Comparison of ENCODE assay signal across 8 cellular contexts in the genomic region with DNA sequence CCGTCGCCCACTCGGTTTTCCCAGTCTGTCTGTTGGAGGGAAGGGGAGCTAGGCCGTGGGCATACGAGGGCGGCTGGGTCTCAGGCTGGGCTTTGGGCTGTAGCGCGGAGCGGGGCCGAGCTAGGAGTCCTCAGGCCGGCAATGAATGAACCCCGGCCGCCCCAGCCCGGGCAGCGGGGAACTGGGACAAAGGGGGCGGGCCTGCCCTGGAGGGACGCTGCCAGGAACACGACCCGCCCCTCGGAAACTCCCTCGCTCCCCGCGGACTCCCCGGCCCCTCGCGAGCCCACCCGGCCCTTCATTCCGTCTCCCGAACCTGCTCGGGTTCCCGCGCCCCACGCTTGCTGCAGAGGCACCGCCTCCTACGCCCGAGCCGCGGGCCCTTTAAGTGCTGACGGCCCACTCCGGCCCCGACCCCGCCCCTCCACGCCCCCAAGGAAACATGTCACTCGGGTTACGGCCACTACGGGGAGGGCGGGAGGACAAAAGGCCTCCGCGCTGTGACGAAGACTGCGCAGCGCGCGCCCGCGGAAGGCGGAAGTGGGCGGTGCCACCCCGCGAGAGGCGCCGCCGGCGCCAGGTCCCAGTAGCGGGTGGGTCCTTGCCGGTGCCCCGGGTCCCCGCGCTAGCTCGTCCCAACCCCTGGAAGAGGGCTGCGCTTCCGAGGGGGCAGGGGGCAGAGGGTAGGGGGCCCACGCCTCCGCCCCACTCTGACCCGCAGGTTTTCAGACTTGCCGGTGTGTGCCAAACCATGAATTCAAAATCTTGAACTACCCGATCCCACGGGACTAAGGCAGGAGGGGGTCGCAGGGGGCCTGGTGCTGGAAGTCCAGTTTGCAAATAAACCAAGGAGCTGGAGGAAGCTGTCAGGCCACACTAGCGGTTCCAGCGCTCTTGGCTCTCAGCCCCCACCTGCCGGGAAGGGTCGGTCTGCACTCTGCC. TPM values are rescaled to one million over a fixed set of nuclear protein-coding genes. Genes with fewer than 3 reads are reported as not detected.
A peak's percentile ranks its signal among the peaks of the same experiment; 100 is the strongest.
DNase-seq lines count a peak whose midpoint lies in the region; ATAC-seq and TF ChIP-seq lines count a peak whose summit lies in the region.

Gene GALE (minus strand): TSS at position 359 of the 942 bp plus-strand sequence. CDS start 1,747 bp downstream, outside the sequence.

- H3K79me2 ChIP-seq in DND-41 (ENCODE audit: insufficient read depth, low read length) (peaks cover 9% of the 10 kb centered on the region), neural cell (replicated peaks; ENCODE audit: insufficient read depth, low read length) (no peaks in the 10 kb centered on the region)

- no peaks in the 10 kb centered on the region for H4K20me1 ChIP-seq in DND-41 (ENCODE audit: insufficient read depth, low read length)
- no peaks in the 10 kb centered on the region for H4K20me1 ChIP-seq in neural cell (ENCODE audit: insufficient read depth)

- peaks cover 28% of the 10 kb centered on the region for H3K36me3 ChIP-seq in DND-41 (ENCODE audit: insufficient read depth, low read length)
- H3K36me3 ChIP-seq in MG63 = peaks cover 18% of the 10 kb centered on the region
- peaks cover 4% of the 10 kb centered on the region for H3K36me3 ChIP-seq in neural cell (ENCODE audit: insufficient read depth, low read length)

- H3K9ac ChIP-seq in DND-41 (ENCODE audit: low read depth, low read length) (peak within 1 kb of the TSS; percentile 88), neural cell (ENCODE audit: low read length) (peak within 1 kb of the TSS; percentile 86)

- H3K27me3 ChIP-seq in DND-41 (ENCODE audit: insufficient read depth, low read length, poor library complexity) (no peaks in the 10 kb centered on the region), MG63 (no peaks in the 10 kb centered on the region), neural cell (ENCODE audit: insufficient read depth, low read depth, low read length) (no peaks in the 10 kb centered on the region)

- peak within 1 kb of the TSS; percentile 93 for H2AFZ ChIP-seq in DND-41 (ENCODE audit: low read depth, low read length)
- H2AFZ ChIP-seq in neural cell (ENCODE audit: low read depth, low read length) = peak within 1 kb of the TSS; percentile 80

- peak within 1 kb of the TSS; percentile 82 for H3K27ac ChIP-seq in DND-41 (ENCODE audit: low read length)
- H3K27ac ChIP-seq in neural cell (ENCODE audit: low read length) = peak within 1 kb of the TSS; percentile 68

- H3K4me2 ChIP-seq in DND-41 (ENCODE audit: insufficient read depth, low read length) (peak within 1 kb of the TSS; percentile 89), neural cell (ENCODE audit: low read length) (peak within 1 kb of the TSS; percentile 93)

- peak within 1 kb of the TSS; percentile 87 to 93 for H3K4me3 ChIP-seq in DND-41 (ENCODE audit: low read depth in 1 of 2, low read length in 2 of 2)
- H3K4me3 ChIP-seq in MG63 = peak within 1 kb of the TSS; percentile 87
- peak within 1 kb of the TSS; percentile 84 for H3K4me3 ChIP-seq in fibroblast of the aortic adventitia (ENCODE audit: low read depth, low read length)
- H3K4me3 ChIP-seq in neural cell (ENCODE audit: low read length) = peak within 1 kb of the TSS; percentile 94

- no peaks in the 10 kb centered on the region for H3K9me3 Mint-ChIP-seq in stimulated activated naive CD8-positive, alpha-beta T cell treated with anti-CD3 and anti-CD28 coated beads, Interleukin-15, amount 100 ng/mL, for 72 hours

- TF ChIP-seq CTCF in DND-41 (IDR thresholded peaks at IDR 0.05; ENCODE audit: borderline replicate concordance, extremely low read depth, low read length, poor library complexity, severe bottlenecking) (no peak), fibroblast of the aortic adventitia (IDR thresholded peaks at IDR 0.05; ENCODE audit: insufficient read depth, low read length) (no peak), neural cell (IDR thresholded peaks at IDR 0.05; ENCODE audit: poor library complexity, severe bottlenecking) (no peak)

- peaks cover 42% of the 10 kb centered on the region for H3K4me1 Mint-ChIP-seq in stimulated activated naive CD8-positive, alpha-beta T cell treated with anti-CD3 and anti-CD28 coated beads, Interleukin-15, amount 100 ng/mL, for 72 hours

- H3K27ac Mint-ChIP-seq in stimulated activated naive CD8-positive, alpha-beta T cell treated with anti-CD3 and anti-CD28 coated beads, Interleukin-15, amount 100 ng/mL, for 72 hours = peak within 1 kb of the TSS; percentile 70 to 87

- H3K9me3 ChIP-seq in DND-41 (ENCODE audit: insufficient read depth, low read length, severe bottlenecking) = no peaks in the 10 kb centered on the region
- no peaks in the 10 kb centered on the region for H3K9me3 ChIP-seq in MG63
- no peaks in the 10 kb centered on the region for H3K9me3 ChIP-seq in neural cell (ENCODE audit: low read length)

- ATAC-seq in DND-41 (ENCODE audit: insufficient read depth, low read depth) = peak; percentile 89
- ATAC-seq in stimulated activated naive CD8-positive, alpha-beta T cell treated with anti-CD3 and anti-CD28 coated beads, Interleukin-15, amount 100 ng/mL, for 72 hours = peak; percentile 90

- DNase-seq in DND-41 (peak; percentile 98), H4 (ENCODE audit: low spot score) (peak; percentile 91), MG63 (peak; percentile 97), SHP77 treated with DMSO at 0.1 percent for 48 hours (lab: John Stamatoyannopoulos, UW) (peak; percentile 72), fibroblast of the aortic adventitia (ENCODE audit: low read depth) (peak; percentile 91)
- peak; percentile 99 for DNase-seq in activated effector memory CD4-positive, alpha-beta T cell treated with anti-CD3 and anti-CD28 coated beads, Interleukin-2, amount 50 U/mL, for 16 hours
- peak; percentile 93 to 94 for DNase-seq in stimulated activated naive CD8-positive, alpha-beta T cell treated with anti-CD3 and anti-CD28 coated beads, Interleukin-15, amount 100 ng/mL, for 72 hours

- peak within 1 kb of the TSS; percentile 93 to 98 for H3K4me3 Mint-ChIP-seq in stimulated activated naive CD8-positive, alpha-beta T cell treated with anti-CD3 and anti-CD28 coated beads, Interleukin-15, amount 100 ng/mL, for 72 hours

- H3K27me3 Mint-ChIP-seq in stimulated activated naive CD8-positive, alpha-beta T cell treated with anti-CD3 and anti-CD28 coated beads, Interleukin-15, amount 100 ng/mL, for 72 hours = no peaks in the 10 kb centered on the region

- peaks cover 28% of the 10 kb centered on the region for H3K4me1 ChIP-seq in DND-41 (ENCODE audit: insufficient read depth, low read length)

- no peaks in the 10 kb centered on the region for H3K9me2 ChIP-seq in neural cell (ENCODE audit: insufficient read depth, low read length)

- peak; percentile 56 for TF ChIP-seq EP300 in neural cell (conservative IDR thresholded peaks at IDR 0.05; ENCODE audit: poor library complexity, severe bottlenecking)

- TF ChIP-seq RAD21 in neural cell (conservative IDR thresholded peaks at IDR 0.05) = no peak

- H3F3A ChIP-seq in neural cell (ENCODE audit: insufficient read depth, low read length, poor library complexity, severe bottlenecking) = no peaks in the 10 kb centered on the region

TF ChIP-seq in neural cell, 6 proteins besides CTCF, POLR2A, EP300 and RAD21:
- TF ChIP-seq, protein P1, sequence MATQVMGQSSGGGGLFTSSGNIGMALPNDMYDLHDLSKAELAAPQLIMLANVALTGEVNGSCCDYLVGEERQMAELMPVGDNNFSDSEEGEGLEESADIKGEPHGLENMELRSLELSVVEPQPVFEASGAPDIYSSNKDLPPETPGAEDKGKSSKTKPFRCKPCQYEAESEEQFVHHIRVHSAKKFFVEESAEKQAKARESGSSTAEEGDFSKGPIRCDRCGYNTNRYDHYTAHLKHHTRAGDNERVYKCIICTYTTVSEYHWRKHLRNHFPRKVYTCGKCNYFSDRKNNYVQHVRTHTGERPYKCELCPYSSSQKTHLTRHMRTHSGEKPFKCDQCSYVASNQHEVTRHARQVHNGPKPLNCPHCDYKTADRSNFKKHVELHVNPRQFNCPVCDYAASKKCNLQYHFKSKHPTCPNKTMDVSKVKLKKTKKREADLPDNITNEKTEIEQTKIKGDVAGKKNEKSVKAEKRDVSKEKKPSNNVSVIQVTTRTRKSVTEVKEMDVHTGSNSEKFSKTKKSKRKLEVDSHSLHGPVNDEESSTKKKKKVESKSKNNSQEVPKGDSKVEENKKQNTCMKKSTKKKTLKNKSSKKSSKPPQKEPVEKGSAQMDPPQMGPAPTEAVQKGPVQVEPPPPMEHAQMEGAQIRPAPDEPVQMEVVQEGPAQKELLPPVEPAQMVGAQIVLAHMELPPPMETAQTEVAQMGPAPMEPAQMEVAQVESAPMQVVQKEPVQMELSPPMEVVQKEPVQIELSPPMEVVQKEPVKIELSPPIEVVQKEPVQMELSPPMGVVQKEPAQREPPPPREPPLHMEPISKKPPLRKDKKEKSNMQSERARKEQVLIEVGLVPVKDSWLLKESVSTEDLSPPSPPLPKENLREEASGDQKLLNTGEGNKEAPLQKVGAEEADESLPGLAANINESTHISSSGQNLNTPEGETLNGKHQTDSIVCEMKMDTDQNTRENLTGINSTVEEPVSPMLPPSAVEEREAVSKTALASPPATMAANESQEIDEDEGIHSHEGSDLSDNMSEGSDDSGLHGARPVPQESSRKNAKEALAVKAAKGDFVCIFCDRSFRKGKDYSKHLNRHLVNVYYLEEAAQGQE (IDR thresholded peaks at IDR 0.05; ENCODE audit: borderline replicate concordance) = peak; percentile 29
- TF ChIP-seq SMC3 (conservative IDR thresholded peaks at IDR 0.05; ENCODE audit: poor library complexity) = no peak
- peak; percentile 75 for TF ChIP-seq MXI1 (conservative IDR thresholded peaks at IDR 0.05; ENCODE audit: poor library complexity, severe bottlenecking)
- TF ChIP-seq POLR2AphosphoS5 (IDR thresholded peaks at IDR 0.05) = peak; percentile 73
- TF ChIP-seq TAF1 (IDR thresholded peaks at IDR 0.05; ENCODE audit: low read depth) = peak; percentile 64
- TF ChIP-seq EZH2 (IDR thresholded peaks at IDR 0.05; ENCODE audit: borderline replicate concordance, insufficient read depth, low read length, poor library complexity, severe bottlenecking) = no peak

RNA-seq across cellular contexts. Expression of gene GALE, which starts in this region (rescaled TPM):
- 128 and 142 TPM in 2 replicates for total RNA-seq in H4 (2014; rRNA removed; shearing (Covaris generic))
- 45.4 and 123 TPM in 2 replicates for total RNA-seq in MG63 (2014; rRNA removed; shearing (Covaris generic); ENCODE audit: low replicate concordance)
- total RNA-seq in fibroblast of the aortic adventitia (ENCODE audit: low replicate concordance) = 5.0 and 16.7 TPM in 2 replicates
- polyA plus RNA-seq in neural cell = 109 and 130 TPM in 2 replicates
- polyA minus RNA-seq in neural cell = 34.8 and 39.9 TPM in 2 replicates

Comparison
In these comparisons a context has a peak if more than half of its experiments do, and no peak if none do; other contexts are left out.
1. Peak in every context shown above with its lines: DNase-seq, ATAC-seq, H3K4me3 ChIP-seq and H3K27ac ChIP-seq.